ENCODE assay signal across 1 cellular context in the genomic region with DNA sequence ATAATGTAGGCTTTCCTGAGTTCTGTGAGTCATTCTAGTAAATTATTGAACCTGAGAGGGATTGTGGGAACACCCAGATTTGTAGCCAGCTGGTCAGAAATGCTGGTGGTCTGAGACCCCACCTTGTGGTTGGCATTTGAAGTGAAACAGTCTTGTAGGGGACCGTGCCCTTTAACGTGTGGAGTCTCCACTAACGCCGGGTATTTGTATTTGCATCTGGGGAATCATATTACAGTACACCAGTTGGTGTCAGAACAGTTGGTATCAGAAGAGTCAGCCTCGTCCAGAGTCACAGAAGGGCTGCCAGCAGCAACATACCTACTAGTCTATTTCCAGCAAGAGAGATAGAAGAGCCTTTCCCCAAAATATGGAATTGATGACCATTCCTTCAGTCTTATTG.
TF ChIP-seq lines count a peak whose summit lies in the region.

No MANE protein-coding gene starts in this region.

TF ChIP-seq in GM23338, 12 proteins besides CTCF, POLR2A, EP300 and RAD21 (continued from another document):
- TF ChIP-seq, protein P1, sequence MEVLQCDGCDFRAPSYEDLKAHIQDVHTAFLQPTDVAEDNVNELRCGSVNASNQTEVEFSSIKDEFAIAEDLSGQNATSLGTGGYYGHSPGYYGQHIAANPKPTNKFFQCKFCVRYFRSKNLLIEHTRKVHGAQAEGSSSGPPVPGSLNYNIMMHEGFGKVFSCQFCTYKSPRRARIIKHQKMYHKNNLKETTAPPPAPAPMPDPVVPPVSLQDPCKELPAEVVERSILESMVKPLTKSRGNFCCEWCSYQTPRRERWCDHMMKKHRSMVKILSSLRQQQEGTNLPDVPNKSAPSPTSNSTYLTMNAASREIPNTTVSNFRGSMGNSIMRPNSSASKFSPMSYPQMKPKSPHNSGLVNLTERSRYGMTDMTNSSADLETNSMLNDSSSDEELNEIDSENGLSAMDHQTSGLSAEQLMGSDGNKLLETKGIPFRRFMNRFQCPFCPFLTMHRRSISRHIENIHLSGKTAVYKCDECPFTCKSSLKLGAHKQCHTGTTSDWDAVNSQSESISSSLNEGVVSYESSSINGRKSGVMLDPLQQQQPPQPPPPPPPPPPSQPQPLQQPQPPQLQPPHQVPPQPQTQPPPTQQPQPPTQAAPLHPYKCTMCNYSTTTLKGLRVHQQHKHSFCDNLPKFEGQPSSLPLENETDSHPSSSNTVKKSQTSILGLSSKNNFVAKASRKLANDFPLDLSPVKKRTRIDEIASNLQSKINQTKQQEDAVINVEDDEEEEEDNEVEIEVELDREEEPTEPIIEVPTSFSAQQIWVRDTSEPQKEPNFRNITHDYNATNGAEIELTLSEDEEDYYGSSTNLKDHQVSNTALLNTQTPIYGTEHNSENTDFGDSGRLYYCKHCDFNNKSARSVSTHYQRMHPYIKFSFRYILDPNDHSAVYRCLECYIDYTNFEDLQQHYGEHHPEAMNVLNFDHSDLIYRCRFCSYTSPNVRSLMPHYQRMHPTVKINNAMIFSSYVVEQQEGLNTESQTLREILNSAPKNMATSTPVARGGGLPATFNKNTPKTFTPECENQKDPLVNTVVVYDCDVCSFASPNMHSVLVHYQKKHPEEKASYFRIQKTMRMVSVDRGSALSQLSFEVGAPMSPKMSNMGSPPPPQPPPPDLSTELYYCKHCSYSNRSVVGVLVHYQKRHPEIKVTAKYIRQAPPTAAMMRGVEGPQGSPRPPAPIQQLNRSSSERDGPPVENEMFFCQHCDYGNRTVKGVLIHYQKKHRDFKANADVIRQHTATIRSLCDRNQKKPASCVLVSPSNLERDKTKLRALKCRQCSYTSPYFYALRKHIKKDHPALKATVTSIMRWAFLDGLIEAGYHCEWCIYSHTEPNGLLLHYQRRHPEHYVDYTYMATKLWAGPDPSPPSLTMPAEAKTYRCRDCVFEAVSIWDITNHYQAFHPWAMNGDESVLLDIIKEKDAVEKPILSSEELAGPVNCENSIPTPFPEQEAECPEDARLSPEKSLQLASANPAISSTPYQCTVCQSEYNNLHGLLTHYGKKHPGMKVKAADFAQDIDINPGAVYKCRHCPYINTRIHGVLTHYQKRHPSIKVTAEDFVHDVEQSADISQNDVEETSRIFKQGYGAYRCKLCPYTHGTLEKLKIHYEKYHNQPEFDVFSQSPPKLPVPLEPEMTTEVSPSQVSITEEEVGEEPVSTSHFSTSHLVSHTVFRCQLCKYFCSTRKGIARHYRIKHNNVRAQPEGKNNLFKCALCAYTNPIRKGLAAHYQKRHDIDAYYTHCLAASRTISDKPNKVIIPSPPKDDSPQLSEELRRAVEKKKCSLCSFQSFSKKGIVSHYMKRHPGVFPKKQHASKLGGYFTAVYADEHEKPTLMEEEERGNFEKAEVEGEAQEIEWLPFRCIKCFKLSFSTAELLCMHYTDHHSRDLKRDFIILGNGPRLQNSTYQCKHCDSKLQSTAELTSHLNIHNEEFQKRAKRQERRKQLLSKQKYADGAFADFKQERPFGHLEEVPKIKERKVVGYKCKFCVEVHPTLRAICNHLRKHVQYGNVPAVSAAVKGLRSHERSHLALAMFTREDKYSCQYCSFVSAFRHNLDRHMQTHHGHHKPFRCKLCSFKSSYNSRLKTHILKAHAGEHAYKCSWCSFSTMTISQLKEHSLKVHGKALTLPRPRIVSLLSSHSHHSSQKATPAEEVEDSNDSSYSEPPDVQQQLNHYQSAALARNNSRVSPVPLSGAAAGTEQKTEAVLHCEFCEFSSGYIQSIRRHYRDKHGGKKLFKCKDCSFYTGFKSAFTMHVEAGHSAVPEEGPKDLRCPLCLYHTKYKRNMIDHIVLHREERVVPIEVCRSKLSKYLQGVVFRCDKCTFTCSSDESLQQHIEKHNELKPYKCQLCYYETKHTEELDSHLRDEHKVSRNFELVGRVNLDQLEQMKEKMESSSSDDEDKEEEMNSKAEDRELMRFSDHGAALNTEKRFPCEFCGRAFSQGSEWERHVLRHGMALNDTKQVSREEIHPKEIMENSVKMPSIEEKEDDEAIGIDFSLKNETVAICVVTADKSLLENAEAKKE (CRISPR knock-in tag; IDR thresholded peaks at IDR 0.05) = no peak
- TF ChIP-seq EZH2 (IDR thresholded peaks at IDR 0.05; ENCODE audit: low read depth, unreplicated experiment) (no peak), ZNF331 (CRISPR knock-in tag; IDR thresholded peaks at IDR 0.05; ENCODE audit: low read depth) (no peak)
- TF ChIP-seq, protein P2, sequence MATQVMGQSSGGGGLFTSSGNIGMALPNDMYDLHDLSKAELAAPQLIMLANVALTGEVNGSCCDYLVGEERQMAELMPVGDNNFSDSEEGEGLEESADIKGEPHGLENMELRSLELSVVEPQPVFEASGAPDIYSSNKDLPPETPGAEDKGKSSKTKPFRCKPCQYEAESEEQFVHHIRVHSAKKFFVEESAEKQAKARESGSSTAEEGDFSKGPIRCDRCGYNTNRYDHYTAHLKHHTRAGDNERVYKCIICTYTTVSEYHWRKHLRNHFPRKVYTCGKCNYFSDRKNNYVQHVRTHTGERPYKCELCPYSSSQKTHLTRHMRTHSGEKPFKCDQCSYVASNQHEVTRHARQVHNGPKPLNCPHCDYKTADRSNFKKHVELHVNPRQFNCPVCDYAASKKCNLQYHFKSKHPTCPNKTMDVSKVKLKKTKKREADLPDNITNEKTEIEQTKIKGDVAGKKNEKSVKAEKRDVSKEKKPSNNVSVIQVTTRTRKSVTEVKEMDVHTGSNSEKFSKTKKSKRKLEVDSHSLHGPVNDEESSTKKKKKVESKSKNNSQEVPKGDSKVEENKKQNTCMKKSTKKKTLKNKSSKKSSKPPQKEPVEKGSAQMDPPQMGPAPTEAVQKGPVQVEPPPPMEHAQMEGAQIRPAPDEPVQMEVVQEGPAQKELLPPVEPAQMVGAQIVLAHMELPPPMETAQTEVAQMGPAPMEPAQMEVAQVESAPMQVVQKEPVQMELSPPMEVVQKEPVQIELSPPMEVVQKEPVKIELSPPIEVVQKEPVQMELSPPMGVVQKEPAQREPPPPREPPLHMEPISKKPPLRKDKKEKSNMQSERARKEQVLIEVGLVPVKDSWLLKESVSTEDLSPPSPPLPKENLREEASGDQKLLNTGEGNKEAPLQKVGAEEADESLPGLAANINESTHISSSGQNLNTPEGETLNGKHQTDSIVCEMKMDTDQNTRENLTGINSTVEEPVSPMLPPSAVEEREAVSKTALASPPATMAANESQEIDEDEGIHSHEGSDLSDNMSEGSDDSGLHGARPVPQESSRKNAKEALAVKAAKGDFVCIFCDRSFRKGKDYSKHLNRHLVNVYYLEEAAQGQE (IDR thresholded peaks at IDR 0.05; ENCODE audit: unreplicated experiment) = no peak
TF ChIP-seq in GM23338: peak in this region for 0.
